In the genomic region with DNA sequence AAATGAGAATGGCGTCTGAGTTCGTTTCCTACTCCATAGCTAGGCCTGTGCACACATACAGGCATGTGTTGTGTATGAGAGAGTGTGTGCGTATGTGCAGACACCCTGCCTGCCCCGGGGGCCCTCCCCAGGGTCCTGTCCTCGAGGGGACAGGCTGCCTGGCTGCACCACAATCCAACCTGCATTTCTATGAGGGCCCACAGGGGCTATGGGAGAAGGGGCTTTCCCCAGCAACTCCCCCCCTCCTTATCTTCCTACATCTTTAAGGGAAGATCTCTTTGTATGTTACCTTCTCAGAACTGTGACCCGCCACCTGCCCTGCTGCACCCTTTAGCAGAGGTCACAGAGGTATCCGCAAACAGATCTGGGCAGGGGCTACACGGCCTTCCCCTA, we compare ENCODE assay signal across 20 cellular contexts. TPM values are rescaled to one million over a fixed set of nuclear protein-coding genes. Genes with fewer than 3 reads are reported as not detected.
DNase-seq lines count a peak whose midpoint lies in the region; ATAC-seq and TF ChIP-seq lines count a peak whose summit lies in the region.
"Had no signal": no experiment of that assay in that cellular context is flagged by ENCODE, and none has a peak within 500 bp of the region (broad histone marks: within the 10 kb centered on the region; RNA-seq: fewer than 3 reads in every experiment).

No MANE protein-coding gene starts in this region.

- H3K27me3 ChIP-seq in cardiac muscle cell: no peaks in the 10 kb centered on the region
- no peaks in the 10 kb centered on the region for H3K27me3 ChIP-seq in Loucy (ENCODE audit: insufficient read depth, low read length, poor library complexity, severe bottlenecking)
- no peaks in the 10 kb centered on the region for H3K27me3 ChIP-seq in CD8-positive, alpha-beta memory T cell (ENCODE audit: insufficient read depth, low read length, poor library complexity, severe bottlenecking)
- H3K27me3 ChIP-seq: testis had no signal

- H3K4me3 Mint-ChIP-seq in type B pancreatic cell: no peak overlapping the region
- H3K4me3 Mint-ChIP-seq in CD8-positive, alpha-beta memory T cell: no peak overlapping the region
- H3K4me3 Mint-ChIP-seq: CD4-positive, alpha-beta memory T cell; HFFc6 had no signal

- peaks cover 11% of the 10 kb centered on the region; the same call in 1 of the 2 replicates for H3F3A ChIP-seq in Loucy (ENCODE audit: low read depth)

- TF ChIP-seq CTCF in cardiac muscle cell (IDR thresholded peaks at IDR 0.05; ENCODE audit: low read depth, low read length) (no peak), Loucy (conservative IDR thresholded peaks at IDR 0.05; ENCODE audit: low read length) (no peak), type B pancreatic cell (conservative IDR thresholded peaks at IDR 0.05) (no peak)

- H4K20me1 ChIP-seq in Loucy (ENCODE audit: insufficient read depth, low read length, poor library complexity, severe bottlenecking): no peaks in the 10 kb centered on the region

- no peaks in the 10 kb centered on the region for H3K9me2 ChIP-seq in Loucy (replicated peaks; ENCODE audit: low read depth, low read length)

- H3K9me3 ChIP-seq in cardiac muscle cell (ENCODE audit: low read depth) (no peaks in the 10 kb centered on the region), Loucy (ENCODE audit: insufficient read depth, low read depth, low read length) (no peaks in the 10 kb centered on the region)
- no peaks in the 10 kb centered on the region for H3K9me3 ChIP-seq in CD8-positive, alpha-beta memory T cell (ENCODE audit: low read length)
- H3K9me3 ChIP-seq: testis had no signal

- ATAC-seq in left cardiac atrium: no peak

- H3K9ac ChIP-seq in Loucy (ENCODE audit: low read depth, low read length, poor library complexity, severe bottlenecking): peak overlapping the region; percentile 49
- H3K9ac ChIP-seq: GM23248 had no signal

- peaks cover 3% of the 10 kb centered on the region for H3K27me3 Mint-ChIP-seq in type B pancreatic cell
- no peaks in the 10 kb centered on the region for H3K27me3 Mint-ChIP-seq in CD8-positive, alpha-beta memory T cell
- H3K27me3 Mint-ChIP-seq: CD4-positive, alpha-beta memory T cell had no signal

- H3K79me2 ChIP-seq in Loucy (ENCODE audit: insufficient read depth, low read length): no peaks in the 10 kb centered on the region

- H3K36me3 Mint-ChIP-seq in type B pancreatic cell: peaks cover 6% of the 10 kb centered on the region
- peaks cover 6 to 64% (median 10%) of the 10 kb centered on the region in 3 donors for H3K36me3 Mint-ChIP-seq in CD8-positive, alpha-beta memory T cell

- POLR2A ChIA-PET in CD8-positive, alpha-beta memory T cell (lab: Charles Lee): no interaction called here

- H3K4me3 ChIP-seq in cardiac muscle cell (no peak overlapping the region), Loucy (ENCODE audit: low read length, poor library complexity, severe bottlenecking) (no peak overlapping the region)
- H3K4me3 ChIP-seq in CD8-positive, alpha-beta memory T cell (ENCODE audit: low read length): no peak overlapping the region
- H3K4me3 ChIP-seq: GM23248, testis had no signal

- no peaks in the 10 kb centered on the region for H3K36me3 ChIP-seq in cardiac muscle cell
- H3K36me3 ChIP-seq in Loucy (ENCODE audit: insufficient read depth, low read length): no peaks in the 10 kb centered on the region
- H3K36me3 ChIP-seq in CD8-positive, alpha-beta memory T cell (ENCODE audit: insufficient read depth, low read length): peaks cover 40% of the 10 kb centered on the region

- H3K27ac Mint-ChIP-seq in type B pancreatic cell: peak overlapping the region; percentile 18
- H3K27ac Mint-ChIP-seq in CD8-positive, alpha-beta memory T cell: peak overlapping the region in 1 of 8 donors; percentile 57
- H3K27ac Mint-ChIP-seq: HFFc6 had no signal

- no peak overlapping the region for H2AFZ ChIP-seq in Loucy (ENCODE audit: low read length)
- H2AFZ ChIP-seq: GM23248 had no signal

- H3K27ac ChIP-seq in cardiac muscle cell (peak overlapping the region; percentile 45), substantia nigra (ENCODE audit: low read depth, low read length, poor library complexity, severe bottlenecking) (no peak overlapping the region)
- H3K27ac ChIP-seq in CD8-positive, alpha-beta memory T cell (ENCODE audit: low read depth, low read length): no peak overlapping the region
- H3K27ac ChIP-seq: GM23248, testis, VCaP had no signal

- H3K4me2 ChIP-seq in Loucy (ENCODE audit: low read depth, low read length, poor library complexity, severe bottlenecking): peak overlapping the region; percentile 5

- intact Hi-C loops in left cardiac atrium (cut with DNase I): no loop called here

- CTCF ChIA-PET in CD8-positive, alpha-beta memory T cell (lab: Charles Lee): interaction anchor here (1.9 kb wide), 1 partner anchor 15 kb away, joined by 5 read pairs; a partner anchor contains a TSS

- H3K4me1 Mint-ChIP-seq in type B pancreatic cell (ENCODE audit: unreplicated experiment): peaks cover 35% of the 10 kb centered on the region
- peaks cover 24 to 71% (median 34%) of the 10 kb centered on the region in 3 donors for H3K4me1 Mint-ChIP-seq in CD8-positive, alpha-beta memory T cell

- H3K9me3 Mint-ChIP-seq in type B pancreatic cell: no peaks in the 10 kb centered on the region
- H3K9me3 Mint-ChIP-seq in CD8-positive, alpha-beta memory T cell: no peaks in the 10 kb centered on the region
- H3K9me3 Mint-ChIP-seq: CD4-positive, alpha-beta memory T cell; HFFc6 had no signal

- DNase-seq in cardiac muscle cell (ENCODE audit: low read depth in 1 of 2, low spot score in 1 of 2): no peak
- DNase-seq in left cardiac atrium: no peak
- peak; percentile 1 for DNase-seq in epidermal melanocyte (ENCODE audit: insufficient read length, low spot score)
- DNase-seq in type B pancreatic cell (ENCODE audit: extremely low spot score, unreplicated experiment): no peak
- DNase-seq in substantia nigra (lab: John Stamatoyannopoulos, UW): no peak
- no peak for DNase-seq in CD8-positive, alpha-beta memory T cell
- DNase-seq: activated CD4-positive, alpha-beta T cell treated with anti-CD3 and anti-CD28 coated beads for 48 hours; CD4-positive, alpha-beta memory T cell; central memory CD4-positive, alpha-beta T cell; GM23248; HFFc6; NCI-H1105 treated with DMSO at 0.1 percent for 48 hours; NCI-H2029; NCI-H226; nucleus accumbens; small intestine; testis had no signal

- peaks cover 17% of the 10 kb centered on the region for H3K4me1 ChIP-seq in cardiac muscle cell (ENCODE audit: low read depth)
- peaks cover 77% of the 10 kb centered on the region for H3K4me1 ChIP-seq in Loucy (ENCODE audit: insufficient read depth, low read length, poor library complexity, severe bottlenecking)
- H3K4me1 ChIP-seq in CD8-positive, alpha-beta memory T cell (ENCODE audit: insufficient read depth, low read length): peaks cover 21% of the 10 kb centered on the region

RNA-seq across cellular contexts. Expression of a gene that starts 14.9 kb away (rescaled TPM):
- total RNA-seq in cardiac muscle cell: 9.1 and 13.7 TPM in 2 replicates
- polyA plus RNA-seq in cardiac muscle cell: 4.0 and 5.9 TPM in 2 replicates
- total RNA-seq in left cardiac atrium: 1 to 10 TPM; 4.6 to 6.0 TPM
- total RNA-seq in type B pancreatic cell (ENCODE audit: low replicate concordance): 7.2 and 19.2 TPM in 2 replicates
- total RNA-seq in CD8-positive, alpha-beta memory T cell: 10 to 100 TPM; 23.2 to 26.7 TPM
- 89.6 TPM for polyA plus RNA-seq in CD8-positive, alpha-beta memory T cell

RNA-seq across cellular contexts. Expression of a gene that starts 52.8 kb away (rescaled TPM):
- total RNA-seq in cardiac muscle cell (0.99 and 1.6 TPM in 2 replicates), left cardiac atrium (1 to 10 TPM in 1 of 2 donors, under 1 TPM in 1; 0.68 to 2.3 TPM), type B pancreatic cell (ENCODE audit: low replicate concordance) (0.24 and 1.1 TPM in 2 replicates)
- polyA plus RNA-seq in cardiac muscle cell: 1.8 and 4.0 TPM in 2 replicates
- total RNA-seq in CD8-positive, alpha-beta memory T cell: not detected
- polyA plus RNA-seq in CD8-positive, alpha-beta memory T cell: 0.10 TPM
- total RNA-seq: dermis microvascular lymphatic vessel endothelial cell, GM23248 had no signal
- polyA plus RNA-seq: CD4-positive, alpha-beta memory T cell; GM23248 had no signal
